Comparison of ENCODE assay signal across 11 cellular contexts in the genomic region with DNA sequence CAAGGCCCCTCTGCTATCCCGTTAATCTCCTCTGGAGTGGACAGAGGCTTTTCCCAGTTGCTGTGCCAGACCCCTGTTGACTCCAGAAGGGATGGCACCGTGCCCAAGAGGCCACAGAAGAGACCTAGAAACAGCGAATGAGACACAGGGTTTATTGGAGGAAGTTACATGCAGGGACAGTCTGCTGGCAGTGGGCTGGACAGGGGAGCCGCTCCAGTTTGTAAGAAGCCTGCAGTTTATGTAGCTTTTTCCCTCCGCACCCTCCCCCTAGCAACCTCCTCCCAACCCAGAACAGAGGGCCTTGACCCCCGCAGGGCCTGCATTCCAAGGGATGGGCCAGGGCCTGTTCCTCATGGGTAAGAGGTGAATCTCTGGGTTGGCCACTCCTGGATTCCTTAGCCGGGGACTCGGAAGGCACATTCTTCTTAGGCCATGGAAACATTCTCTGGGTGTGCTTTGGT.
A peak's percentile ranks its signal among the peaks of the same experiment; 100 is the strongest.
DNase-seq lines count a peak whose midpoint lies in the region; TF ChIP-seq lines count a peak whose summit lies in the region.
"Had no signal": no experiment of that assay in that cellular context is flagged by ENCODE, and none has a peak within 500 bp of the region (broad histone marks: within the 10 kb centered on the region; RNA-seq: fewer than 3 reads in every experiment).

No MANE protein-coding gene starts in this region.

- intact Hi-C loops in cardiac septum (cut with DNase I) = no loop called here
- intact Hi-C loops in dendritic cell treated with granulocyte-macrophage colony-stimulating factor and Interleukin-4, amounts not matched to agents 40 ng/mL and 50 ng/mL, for 4 days (cut with micrococcal nuclease) = loop anchor here (10.0 kb wide), 1 partner anchor 93 kb away; no protein-coding TSS in a partner anchor

- H3K4me1 Mint-ChIP-seq in dendritic cell treated with granulocyte-macrophage colony-stimulating factor and Interleukin-4, amounts not matched to agents 40 ng/mL and 50 ng/mL, for 4 days (ENCODE audit: low read depth) = peaks cover 83% of the 10 kb centered on the region
- H3K4me1 Mint-ChIP-seq in mesothelial cell of epicardium = peaks cover 25% of the 10 kb centered on the region

- H3K27me3 ChIP-seq in right atrium auricular region = no peaks in the 10 kb centered on the region
- peaks cover 5% of the 10 kb centered on the region for H3K27me3 ChIP-seq in effector memory CD4-positive, alpha-beta T cell (replicated peaks; ENCODE audit: control insufficient read depth, insufficient read depth, low read length, poor library complexity, severe bottlenecking)

- no peak overlapping the region for H3K4me3 Mint-ChIP-seq in dendritic cell treated with granulocyte-macrophage colony-stimulating factor and Interleukin-4, amounts not matched to agents 40 ng/mL and 50 ng/mL, for 4 days
- no peak overlapping the region for H3K4me3 Mint-ChIP-seq in mesothelial cell of epicardium
- H3K4me3 Mint-ChIP-seq: B cell had no signal

- H3K36me3 ChIP-seq in right atrium auricular region = no peaks in the 10 kb centered on the region
- H3K36me3 ChIP-seq in effector memory CD4-positive, alpha-beta T cell (ENCODE audit: control insufficient read depth, insufficient read depth, low read length) = no peaks in the 10 kb centered on the region

- no peaks in the 10 kb centered on the region for H3K9me3 Mint-ChIP-seq in dendritic cell treated with granulocyte-macrophage colony-stimulating factor and Interleukin-4, amounts not matched to agents 40 ng/mL and 50 ng/mL, for 4 days
- no peaks in the 10 kb centered on the region for H3K9me3 Mint-ChIP-seq in mesothelial cell of epicardium

- H3K4me3 ChIP-seq in right atrium auricular region (no peak overlapping the region), coronary artery (no peak overlapping the region)
- H3K4me3 ChIP-seq in effector memory CD4-positive, alpha-beta T cell (ENCODE audit: insufficient read depth, low read depth, low read length, poor library complexity, severe bottlenecking) = no peak overlapping the region

- peak overlapping the region; percentile 51 for H3K27ac Mint-ChIP-seq in dendritic cell treated with granulocyte-macrophage colony-stimulating factor and Interleukin-4, amounts not matched to agents 40 ng/mL and 50 ng/mL, for 4 days
- H3K27ac Mint-ChIP-seq in mesothelial cell of epicardium = peak overlapping the region; percentile 39
- H3K27ac Mint-ChIP-seq: B cell, naive B cell had no signal

- H3K4me1 ChIP-seq in right atrium auricular region = peaks cover 0 to 8% of the 10 kb centered on the region in 2 donors
- peaks cover 14% of the 10 kb centered on the region for H3K4me1 ChIP-seq in effector memory CD4-positive, alpha-beta T cell (ENCODE audit: control insufficient read depth, insufficient read depth, low read length, poor library complexity, severe bottlenecking)

- DNase-seq in right atrium auricular region (ENCODE audit: low spot score) (peak; percentile 71), cardiac septum (ENCODE audit: low spot score) (no peak), mesothelial cell of epicardium (ENCODE audit: low spot score in 2 of 2, unreplicated experiment in 2 of 2) (no peak), GOT3 (lab: John Stamatoyannopoulos, UW) (no peak), SHP77 (lab: John Stamatoyannopoulos, UW) (no peak), coronary artery (ENCODE audit: low spot score) (no peak)
- DNase-seq in effector memory CD4-positive, alpha-beta T cell = no peak
- DNase-seq: activated CD4-positive, alpha-beta T cell treated with anti-CD3 and anti-CD28 coated beads, Interleukin-2, amount 50 U/mL, for 1 hour; naive B cell had no signal

- H3K36me3 Mint-ChIP-seq in dendritic cell treated with granulocyte-macrophage colony-stimulating factor and Interleukin-4, amounts not matched to agents 40 ng/mL and 50 ng/mL, for 4 days (ENCODE audit: low read depth) = no peaks in the 10 kb centered on the region
- H3K36me3 Mint-ChIP-seq in mesothelial cell of epicardium = no peaks in the 10 kb centered on the region
- H3K36me3 Mint-ChIP-seq: naive B cell had no signal

- peaks cover 63% of the 10 kb centered on the region for H3K27me3 Mint-ChIP-seq in dendritic cell treated with granulocyte-macrophage colony-stimulating factor and Interleukin-4, amounts not matched to agents 40 ng/mL and 50 ng/mL, for 4 days
- H3K27me3 Mint-ChIP-seq in mesothelial cell of epicardium (ENCODE audit: low read depth) = peaks cover 2% of the 10 kb centered on the region

- no peak for TF ChIP-seq CTCF in right atrium auricular region (IDR thresholded peaks at IDR 0.05)
- TF ChIP-seq CTCF in mesothelial cell of epicardium (IDR thresholded peaks at IDR 0.05; ENCODE audit: unreplicated experiment) = no peak
- no peak for TF ChIP-seq CTCF in coronary artery (IDR thresholded peaks at IDR 0.05)

- H3K27ac ChIP-seq in right atrium auricular region (no peak overlapping the region), coronary artery (no peak overlapping the region)
- no peak overlapping the region for H3K27ac ChIP-seq in effector memory CD4-positive, alpha-beta T cell (ENCODE audit: insufficient read depth, low read length, poor library complexity, severe bottlenecking)

- H3K9me3 ChIP-seq in right atrium auricular region = no peaks in the 10 kb centered on the region
- H3K9me3 ChIP-seq in effector memory CD4-positive, alpha-beta T cell (ENCODE audit: control insufficient read depth, low read length) = no peaks in the 10 kb centered on the region
